ENCODE assay signal across 8 cellular contexts in the genomic region with DNA sequence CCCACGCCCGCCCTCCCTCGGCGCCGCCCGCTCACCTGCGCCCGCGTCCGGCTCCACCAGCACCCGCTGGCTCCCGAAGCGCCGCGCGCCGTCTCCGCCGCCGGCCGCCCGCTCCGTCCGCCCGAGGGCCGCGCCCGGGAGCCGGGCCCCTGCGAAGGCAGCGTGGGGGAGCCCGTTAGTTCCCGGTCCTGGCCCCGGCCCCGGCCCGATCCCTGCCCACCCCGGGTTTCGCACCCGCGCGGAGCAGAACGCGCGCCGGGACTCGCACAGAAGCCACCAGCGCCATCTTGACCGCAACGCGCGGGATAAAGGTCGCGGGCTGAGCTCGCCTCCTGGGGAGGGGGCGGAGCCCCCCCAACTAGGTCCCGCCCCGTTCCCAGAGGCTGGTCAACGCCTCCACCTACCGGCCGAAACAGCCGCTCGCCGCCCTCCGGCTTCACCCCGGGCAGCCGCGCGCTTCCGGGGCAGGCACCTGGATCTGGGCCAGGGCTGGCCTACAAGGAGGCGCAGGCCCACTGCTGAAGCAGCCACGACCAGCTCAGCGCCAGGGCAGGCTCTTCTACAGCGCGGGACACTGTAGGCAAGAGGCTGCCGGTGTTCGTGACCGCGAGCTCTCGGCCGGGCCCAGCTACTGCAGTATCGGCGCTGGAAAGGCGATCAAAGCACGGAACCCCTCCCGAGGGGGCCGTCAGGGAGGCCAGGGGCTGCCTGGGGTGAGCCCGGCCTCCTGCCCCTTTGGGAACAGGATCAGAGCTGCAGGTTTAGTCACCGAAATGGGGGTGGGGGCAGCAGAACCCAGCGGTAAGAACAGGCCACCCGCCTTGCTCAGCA.
DNase-seq lines count a peak whose midpoint lies in the region; ATAC-seq and TF ChIP-seq lines count a peak whose summit lies in the region.

TSS of gene ECI1 (minus strand) at position 307 of the 831 bp plus-strand sequence. CDS start at position 286, 21 bp downstream.

- H2AFZ ChIP-seq in ACC112 (ENCODE audit: low read length, unreplicated experiment) = peak within 1 kb of the TSS; percentile 62

- peak; percentile 80 for DNase-seq in NCI-H2171 treated with DMSO at 0.1 percent for 48 hours (lab: John Stamatoyannopoulos, UW)
- DNase-seq in cardiac fibroblast (ENCODE audit: low read depth in 2 of 2) = peak; percentile 96 to 98
- peak; percentile 98 for DNase-seq in iPS-NIHi7 (ENCODE audit: extremely low spot score)
- peak; percentile 63 for DNase-seq in smooth muscle cell of the brain vasculature (ENCODE audit: low read depth, low spot score)

- peak within 1 kb of the TSS; percentile 91 for H3K4me3 ChIP-seq in ACC112 (ENCODE audit: low read depth, low read length)
- H3K4me3 ChIP-seq in WI38 (ENCODE audit: low read depth, low read length) = peak within 1 kb of the TSS; percentile 68
- peak within 1 kb of the TSS; percentile 53 to 66 for H3K4me3 ChIP-seq in cardiac fibroblast (replicated peaks in 1 of 2; ENCODE audit: low read depth in 2 of 2, low read length in 2 of 2)

- peaks cover 12% of the 10 kb centered on the region; the same call in 1 of the 2 replicates for H3K36me3 ChIP-seq in ACC112 (ENCODE audit: insufficient read depth, low read length)

- peaks cover 14% of the 10 kb centered on the region for H3K4me1 ChIP-seq in ACC112 (ENCODE audit: control insufficient read depth, insufficient read depth, low read length, unreplicated experiment)

- peak; percentile 50 for TF ChIP-seq CTCF in WI38 (IDR thresholded peaks at IDR 0.05; ENCODE audit: low read depth, low read length)
- TF ChIP-seq CTCF in cardiac fibroblast (IDR thresholded peaks at IDR 0.05; ENCODE audit: low read depth, low read length) = peak; percentile 52

- peak within 1 kb of the TSS; percentile 56 for H3K27ac ChIP-seq in ACC112 (ENCODE audit: low read depth, low read length)

- peak; percentile 89 for ATAC-seq in HG03066 (IDR thresholded peaks at IDR 0.05; ENCODE audit: low read depth, unreplicated experiment)

- peak; percentile 86 for TF ChIP-seq POLR2A in GM18526 (IDR thresholded peaks at IDR 0.05; ENCODE audit: extremely low read depth, insufficient read length)

- no peaks in the 10 kb centered on the region for H3K27me3 ChIP-seq in ACC112 (ENCODE audit: insufficient read depth, low read length)

- peaks cover 14% of the 10 kb centered on the region for H3K79me2 ChIP-seq in ACC112 (ENCODE audit: control insufficient read depth, insufficient read depth, low read length, unreplicated experiment)

Comparison
In these comparisons a context has a peak if more than half of its experiments do, and no peak if none do; other contexts are left out.
1. Peak in every context shown above with its lines: DNase-seq, ATAC-seq, H3K4me3 ChIP-seq and H3K27ac ChIP-seq.